ENCODE assay signal across 21 cellular contexts in genomic region chr12:51364026-51364425, GRCh38. TPM values are rescaled to one million over a fixed set of nuclear protein-coding genes. Genes with fewer than 3 reads are reported as not detected.
DNase-seq lines count a peak whose midpoint lies in the region; ATAC-seq and TF ChIP-seq lines count a peak whose summit lies in the region.
"Had no signal": no experiment of that assay in that cellular context is flagged by ENCODE, and none has a peak within 500 bp of the region (broad histone marks: within the 10 kb centered on the region; RNA-seq: fewer than 3 reads in every experiment).

No MANE protein-coding gene starts in this region.

- no peak overlapping the region for H3K4me3 ChIP-seq in heart left ventricle

- no peak for TF ChIP-seq POLR2A in heart left ventricle (IDR thresholded peaks at IDR 0.05)

- peaks cover 17% of the 10 kb centered on the region for H3K4me1 Mint-ChIP-seq in activated naive CD8-positive, alpha-beta T cell treated with anti-CD3 and anti-CD28 coated beads, Interleukin-2, amount 10 ng/mL, durations not matched to agents 7 days and 5 days
- H3K4me1 Mint-ChIP-seq in activated naive CD8-positive, alpha-beta T cell treated with anti-CD3 and anti-CD28 coated beads, Interleukin-2, amount 50 U/mL, for 24 hours: peaks cover 19% of the 10 kb centered on the region
- peaks cover 14% of the 10 kb centered on the region for H3K4me1 Mint-ChIP-seq in stimulated activated effector memory CD8-positive, alpha-beta T cell treated with anti-CD3 and anti-CD28 coated beads, Interleukin-12 subunit alpha, Interleukin-12 subunit beta, amount 100 ng/mL, for 72 hours

- no peak for ATAC-seq in activated naive CD8-positive, alpha-beta T cell treated with anti-CD3 and anti-CD28 coated beads, Interleukin-2, amount 10 ng/mL, durations not matched to agents 7 days and 5 days (ENCODE audit: low read depth)
- no peak for ATAC-seq in activated naive CD8-positive, alpha-beta T cell treated with anti-CD3 and anti-CD28 coated beads, Interleukin-2, amount 50 U/mL, for 24 hours
- ATAC-seq in left lobe of liver (peak; percentile 14), GM18511 (IDR thresholded peaks at IDR 0.05; ENCODE audit: unreplicated experiment) (no peak), heart left ventricle (no peak)
- no peak for ATAC-seq in stimulated activated effector memory CD8-positive, alpha-beta T cell treated with anti-CD3 and anti-CD28 coated beads, Interleukin-12 subunit alpha, Interleukin-12 subunit beta, amount 100 ng/mL, for 72 hours
- ATAC-seq: CD8-positive, alpha-beta T cell had no signal

- H3K27ac Mint-ChIP-seq in activated naive CD8-positive, alpha-beta T cell treated with anti-CD3 and anti-CD28 coated beads, Interleukin-2, amount 10 ng/mL, durations not matched to agents 7 days and 5 days: peak overlapping the region; percentile 34
- H3K27ac Mint-ChIP-seq in activated naive CD8-positive, alpha-beta T cell treated with anti-CD3 and anti-CD28 coated beads, Interleukin-2, amount 50 U/mL, for 24 hours: no peak overlapping the region
- H3K27ac Mint-ChIP-seq in stimulated activated effector memory CD8-positive, alpha-beta T cell treated with anti-CD3 and anti-CD28 coated beads, Interleukin-12 subunit alpha, Interleukin-12 subunit beta, amount 100 ng/mL, for 72 hours: peak overlapping the region; percentile 53
- H3K27ac Mint-ChIP-seq: CD14-positive monocyte; CD8-positive, alpha-beta T cell; H9; HFFc6 had no signal

- POLR2A ChIA-PET in activated naive CD8-positive, alpha-beta T cell treated with anti-CD3 and anti-CD28 coated beads, Interleukin-2, amount 10 ng/mL, durations not matched to agents 7 days and 5 days (lab: Charles Lee): no interaction called here

- intact Hi-C loops in heart left ventricle (cut with DNase I): no loop called here

- peaks cover 33% of the 10 kb centered on the region for H3K36me3 Mint-ChIP-seq in activated naive CD8-positive, alpha-beta T cell treated with anti-CD3 and anti-CD28 coated beads, Interleukin-2, amount 10 ng/mL, durations not matched to agents 7 days and 5 days
- peaks cover 31% of the 10 kb centered on the region for H3K36me3 Mint-ChIP-seq in activated naive CD8-positive, alpha-beta T cell treated with anti-CD3 and anti-CD28 coated beads, Interleukin-2, amount 50 U/mL, for 24 hours (ENCODE audit: low read depth)
- H3K36me3 Mint-ChIP-seq in stimulated activated effector memory CD8-positive, alpha-beta T cell treated with anti-CD3 and anti-CD28 coated beads, Interleukin-12 subunit alpha, Interleukin-12 subunit beta, amount 100 ng/mL, for 72 hours: peaks cover 28% of the 10 kb centered on the region

- no peaks in the 10 kb centered on the region for H3K27me3 Mint-ChIP-seq in activated naive CD8-positive, alpha-beta T cell treated with anti-CD3 and anti-CD28 coated beads, Interleukin-2, amount 10 ng/mL, durations not matched to agents 7 days and 5 days
- H3K27me3 Mint-ChIP-seq in activated naive CD8-positive, alpha-beta T cell treated with anti-CD3 and anti-CD28 coated beads, Interleukin-2, amount 50 U/mL, for 24 hours: peaks cover 2% of the 10 kb centered on the region

- no peaks in the 10 kb centered on the region for H3K9me3 ChIP-seq in heart left ventricle

- H3K27ac ChIP-seq in heart left ventricle: no peak overlapping the region
- H3K27ac ChIP-seq: 22Rv1, HL-60 had no signal

- 84 to 94% (median 89%) methylated on average over 9 to 11 of the region's 11 CpGs for WGBS in heart left ventricle, 4 donors

- peaks cover 0 to 10% (median 0%) of the 10 kb centered on the region in 12 donors for H3K4me1 ChIP-seq in heart left ventricle

- H3K27me3 ChIP-seq in heart left ventricle: no peaks in the 10 kb centered on the region

- no peak overlapping the region for H3K4me3 Mint-ChIP-seq in activated naive CD8-positive, alpha-beta T cell treated with anti-CD3 and anti-CD28 coated beads, Interleukin-2, amount 10 ng/mL, durations not matched to agents 7 days and 5 days
- H3K4me3 Mint-ChIP-seq in activated naive CD8-positive, alpha-beta T cell treated with anti-CD3 and anti-CD28 coated beads, Interleukin-2, amount 50 U/mL, for 24 hours: no peak overlapping the region
- no peak overlapping the region for H3K4me3 Mint-ChIP-seq in stimulated activated effector memory CD8-positive, alpha-beta T cell treated with anti-CD3 and anti-CD28 coated beads, Interleukin-12 subunit alpha, Interleukin-12 subunit beta, amount 100 ng/mL, for 72 hours
- H3K4me3 Mint-ChIP-seq: CD14-positive monocyte; CD8-positive, alpha-beta T cell; H9; HFFc6 had no signal

- TF ChIP-seq CTCF in heart left ventricle (IDR thresholded peaks at IDR 0.05): no peak

- no peak for DNase-seq in activated naive CD8-positive, alpha-beta T cell treated with anti-CD3 and anti-CD28 coated beads, Interleukin-2, amount 10 ng/mL, durations not matched to agents 7 days and 5 days
- no peak for DNase-seq in activated naive CD8-positive, alpha-beta T cell treated with anti-CD3 and anti-CD28 coated beads, Interleukin-2, amount 50 U/mL, for 24 hours
- DNase-seq in left lobe of liver (ENCODE audit: low spot score) (no peak), iPS-NIHi7 (ENCODE audit: extremely low spot score) (no peak), cerebellar cortex (ENCODE audit: low spot score) (no peak), heart left ventricle (no peak)
- DNase-seq in stimulated activated effector memory CD8-positive, alpha-beta T cell treated with anti-CD3 and anti-CD28 coated beads, Interleukin-12 subunit alpha, Interleukin-12 subunit beta, amount 100 ng/mL, for 72 hours (ENCODE audit: low spot score in 2 of 2): no peak
- DNase-seq: CD8-positive, alpha-beta T cell; COR-L47; DMS153; DMS79 treated with DMSO at 0.1 percent for 48 hours; EL; GOT3; H9; HFFc6 had no signal

- H3K9me3 Mint-ChIP-seq in activated naive CD8-positive, alpha-beta T cell treated with anti-CD3 and anti-CD28 coated beads, Interleukin-2, amount 10 ng/mL, durations not matched to agents 7 days and 5 days: no peaks in the 10 kb centered on the region
- no peaks in the 10 kb centered on the region for H3K9me3 Mint-ChIP-seq in activated naive CD8-positive, alpha-beta T cell treated with anti-CD3 and anti-CD28 coated beads, Interleukin-2, amount 50 U/mL, for 24 hours
- H3K9me3 Mint-ChIP-seq in stimulated activated effector memory CD8-positive, alpha-beta T cell treated with anti-CD3 and anti-CD28 coated beads, Interleukin-12 subunit alpha, Interleukin-12 subunit beta, amount 100 ng/mL, for 72 hours: no peaks in the 10 kb centered on the region
- H3K9me3 Mint-ChIP-seq: CD14-positive monocyte; CD8-positive, alpha-beta T cell; H9; HFFc6 had no signal

- H3K36me3 ChIP-seq in heart left ventricle: peaks cover 0 to 19% (median 0%) of the 10 kb centered on the region in 9 donors

RNA-seq across cellular contexts. Expression of gene CELA1, which starts 17.5 kb away (rescaled TPM):
- total RNA-seq in activated naive CD8-positive, alpha-beta T cell treated with anti-CD3 and anti-CD28 coated beads, Interleukin-2, amount 10 ng/mL, durations not matched to agents 7 days and 5 days: not detected
- total RNA-seq in left lobe of liver (not detected), heart left ventricle (not detected)
- polyA plus RNA-seq in heart left ventricle: not detected
- total RNA-seq: A673, H9, HFFc6 had no signal
- polyA plus RNA-seq: BJ had no signal

RNA-seq across cellular contexts. Expression of gene GALNT6, which starts 27.2 kb away (rescaled TPM):
- total RNA-seq in activated naive CD8-positive, alpha-beta T cell treated with anti-CD3 and anti-CD28 coated beads, Interleukin-2, amount 10 ng/mL, durations not matched to agents 7 days and 5 days: 10 to 100 TPM; 30.0 to 31.0 TPM
- 1.7 TPM for total RNA-seq in left lobe of liver
- 1 to 10 TPM in 5 of 9 donors, under 1 TPM in 4; 0.62 to 8.0 (median 1.1) TPM for total RNA-seq in heart left ventricle
- under 1 TPM; 0.08 to 0.71 TPM for polyA plus RNA-seq in heart left ventricle

RNA-seq across cellular contexts. Expression of gene BIN2, which starts 40.1 kb away (rescaled TPM):
- total RNA-seq in activated naive CD8-positive, alpha-beta T cell treated with anti-CD3 and anti-CD28 coated beads, Interleukin-2, amount 10 ng/mL, durations not matched to agents 7 days and 5 days: 100 to 1,000 TPM; 161 to 164 TPM
- total RNA-seq in left lobe of liver: 2.7 TPM
- 10 to 100 TPM in 1 of 9 donors, 1 to 10 TPM in 6, under 1 TPM in 2; 0.90 to 23.8 (median 1.8) TPM for total RNA-seq in heart left ventricle
- polyA plus RNA-seq in heart left ventricle: 1 to 10 TPM in 1 of 2 donors, under 1 TPM in 1; 0.72 to 1.5 TPM
- total RNA-seq: A673, H9, HFFc6 had no signal
- polyA plus RNA-seq: BJ had no signal

Comparison
In these comparisons a context has a peak if more than half of its experiments do, and no peak if none do; other contexts are left out.
1. RNA of gene BIN2, which starts 40.1 kb away (total RNA-seq): 161 to 164 TPM in activated naive CD8-positive, alpha-beta T cell treated with anti-CD3 and anti-CD28 coated beads, Interleukin-2, amount 10 ng/mL, durations not matched to agents 7 days and 5 days; 2.7 TPM in left lobe of liver (single experiment) and 0.90 to 23.8 TPM in heart left ventricle; every median in the first group is over 4 times any median in the second.